1 cellular context compared by ENCODE assay signal in the genomic region with DNA sequence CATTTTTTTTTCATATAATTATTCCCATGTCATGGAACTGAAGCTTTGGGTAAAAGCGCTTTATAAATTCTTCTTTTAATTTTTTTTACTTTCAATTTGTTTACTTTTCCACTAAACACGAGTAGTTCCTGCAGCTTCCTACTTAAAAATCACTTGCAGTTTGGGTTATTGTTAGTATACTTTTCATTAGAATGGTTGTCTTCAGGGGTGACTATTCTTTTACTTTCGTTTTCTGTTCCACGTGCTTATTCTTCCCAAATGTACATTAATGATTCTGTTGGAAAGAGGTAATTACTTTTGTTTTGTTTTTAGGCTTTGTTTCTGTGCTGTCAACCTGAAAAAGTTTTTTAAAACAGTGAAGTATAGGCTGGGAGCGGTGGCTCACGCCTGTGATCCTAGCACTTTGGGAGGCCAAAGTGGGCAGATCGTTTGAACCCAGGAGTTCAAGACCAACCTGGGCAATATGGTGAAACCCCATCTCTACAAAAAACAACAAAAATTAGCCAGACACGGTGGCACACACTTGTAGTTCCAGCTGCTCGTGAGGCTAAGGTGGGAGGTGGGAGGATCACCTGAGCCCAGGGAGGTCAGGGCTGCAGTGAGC.
TF ChIP-seq lines count a peak whose summit lies in the region.

No MANE protein-coding gene starts in this region.

TF ChIP-seq in GM12878, 131 proteins besides CTCF, POLR2A, EP300 and RAD21:
- TF ChIP-seq SMARCA5 (IDR thresholded peaks at IDR 0.05) (peak; percentile 30; the same call in 1 of the 2 replicates), NR2F1 (conservative IDR thresholded peaks at IDR 0.05) (0 out of 2 replicates have a peak, but pooled peaks have one; percentile 25), NFYA (IDR thresholded peaks at IDR 0.05; ENCODE audit: borderline replicate concordance, low read depth, low read length) (no peak), RUNX3 (IDR thresholded peaks at IDR 0.05; ENCODE audit: low read length) (no peak), SMAD1 (IDR thresholded peaks at IDR 0.05; ENCODE audit: low read depth, partially characterized antibody) (no peak), ZBTB40 (IDR thresholded peaks at IDR 0.05; ENCODE audit: borderline replicate concordance) (no peak), HDGF (IDR thresholded peaks at IDR 0.05) (peak; percentile 58; the same call in 1 of the 2 replicates), BHLHE40 (IDR thresholded peaks at IDR 0.05; ENCODE audit: borderline replicate concordance in 1 of 2, low read depth in 2 of 2, low read length in 1 of 2) (peak in 1 of 2 experiments; percentile 14; a peak in 1 of 4 replicates), IKZF2 (IDR thresholded peaks at IDR 0.05) (peak; percentile 33 to 40; a peak in 2 of 4 replicates), ZBTB33 (IDR thresholded peaks at IDR 0.05) (0 out of 2 replicates have a peak, but pooled peaks have one; percentile 22), KAT2A (conservative IDR thresholded peaks at IDR 0.05; ENCODE audit: control insufficient read depth, low read depth, low read length) (no peak), MLLT1 (IDR thresholded peaks at IDR 0.05) (peak; percentile 97)
- TF ChIP-seq, protein P1, sequence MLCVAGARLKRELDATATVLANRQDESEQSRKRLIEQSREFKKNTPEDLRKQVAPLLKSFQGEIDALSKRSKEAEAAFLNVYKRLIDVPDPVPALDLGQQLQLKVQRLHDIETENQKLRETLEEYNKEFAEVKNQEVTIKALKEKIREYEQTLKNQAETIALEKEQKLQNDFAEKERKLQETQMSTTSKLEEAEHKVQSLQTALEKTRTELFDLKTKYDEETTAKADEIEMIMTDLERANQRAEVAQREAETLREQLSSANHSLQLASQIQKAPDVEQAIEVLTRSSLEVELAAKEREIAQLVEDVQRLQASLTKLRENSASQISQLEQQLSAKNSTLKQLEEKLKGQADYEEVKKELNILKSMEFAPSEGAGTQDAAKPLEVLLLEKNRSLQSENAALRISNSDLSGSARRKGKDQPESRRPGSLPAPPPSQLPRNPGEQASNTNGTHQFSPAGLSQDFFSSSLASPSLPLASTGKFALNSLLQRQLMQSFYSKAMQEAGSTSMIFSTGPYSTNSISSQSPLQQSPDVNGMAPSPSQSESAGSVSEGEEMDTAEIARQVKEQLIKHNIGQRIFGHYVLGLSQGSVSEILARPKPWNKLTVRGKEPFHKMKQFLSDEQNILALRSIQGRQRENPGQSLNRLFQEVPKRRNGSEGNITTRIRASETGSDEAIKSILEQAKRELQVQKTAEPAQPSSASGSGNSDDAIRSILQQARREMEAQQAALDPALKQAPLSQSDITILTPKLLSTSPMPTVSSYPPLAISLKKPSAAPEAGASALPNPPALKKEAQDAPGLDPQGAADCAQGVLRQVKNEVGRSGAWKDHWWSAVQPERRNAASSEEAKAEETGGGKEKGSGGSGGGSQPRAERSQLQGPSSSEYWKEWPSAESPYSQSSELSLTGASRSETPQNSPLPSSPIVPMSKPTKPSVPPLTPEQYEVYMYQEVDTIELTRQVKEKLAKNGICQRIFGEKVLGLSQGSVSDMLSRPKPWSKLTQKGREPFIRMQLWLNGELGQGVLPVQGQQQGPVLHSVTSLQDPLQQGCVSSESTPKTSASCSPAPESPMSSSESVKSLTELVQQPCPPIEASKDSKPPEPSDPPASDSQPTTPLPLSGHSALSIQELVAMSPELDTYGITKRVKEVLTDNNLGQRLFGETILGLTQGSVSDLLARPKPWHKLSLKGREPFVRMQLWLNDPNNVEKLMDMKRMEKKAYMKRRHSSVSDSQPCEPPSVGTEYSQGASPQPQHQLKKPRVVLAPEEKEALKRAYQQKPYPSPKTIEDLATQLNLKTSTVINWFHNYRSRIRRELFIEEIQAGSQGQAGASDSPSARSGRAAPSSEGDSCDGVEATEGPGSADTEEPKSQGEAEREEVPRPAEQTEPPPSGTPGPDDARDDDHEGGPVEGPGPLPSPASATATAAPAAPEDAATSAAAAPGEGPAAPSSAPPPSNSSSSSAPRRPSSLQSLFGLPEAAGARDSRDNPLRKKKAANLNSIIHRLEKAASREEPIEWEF (IDR thresholded peaks at IDR 0.05; ENCODE audit: insufficient replicate concordance, low read depth, low read length) = no peak
- TF ChIP-seq, protein P2, sequence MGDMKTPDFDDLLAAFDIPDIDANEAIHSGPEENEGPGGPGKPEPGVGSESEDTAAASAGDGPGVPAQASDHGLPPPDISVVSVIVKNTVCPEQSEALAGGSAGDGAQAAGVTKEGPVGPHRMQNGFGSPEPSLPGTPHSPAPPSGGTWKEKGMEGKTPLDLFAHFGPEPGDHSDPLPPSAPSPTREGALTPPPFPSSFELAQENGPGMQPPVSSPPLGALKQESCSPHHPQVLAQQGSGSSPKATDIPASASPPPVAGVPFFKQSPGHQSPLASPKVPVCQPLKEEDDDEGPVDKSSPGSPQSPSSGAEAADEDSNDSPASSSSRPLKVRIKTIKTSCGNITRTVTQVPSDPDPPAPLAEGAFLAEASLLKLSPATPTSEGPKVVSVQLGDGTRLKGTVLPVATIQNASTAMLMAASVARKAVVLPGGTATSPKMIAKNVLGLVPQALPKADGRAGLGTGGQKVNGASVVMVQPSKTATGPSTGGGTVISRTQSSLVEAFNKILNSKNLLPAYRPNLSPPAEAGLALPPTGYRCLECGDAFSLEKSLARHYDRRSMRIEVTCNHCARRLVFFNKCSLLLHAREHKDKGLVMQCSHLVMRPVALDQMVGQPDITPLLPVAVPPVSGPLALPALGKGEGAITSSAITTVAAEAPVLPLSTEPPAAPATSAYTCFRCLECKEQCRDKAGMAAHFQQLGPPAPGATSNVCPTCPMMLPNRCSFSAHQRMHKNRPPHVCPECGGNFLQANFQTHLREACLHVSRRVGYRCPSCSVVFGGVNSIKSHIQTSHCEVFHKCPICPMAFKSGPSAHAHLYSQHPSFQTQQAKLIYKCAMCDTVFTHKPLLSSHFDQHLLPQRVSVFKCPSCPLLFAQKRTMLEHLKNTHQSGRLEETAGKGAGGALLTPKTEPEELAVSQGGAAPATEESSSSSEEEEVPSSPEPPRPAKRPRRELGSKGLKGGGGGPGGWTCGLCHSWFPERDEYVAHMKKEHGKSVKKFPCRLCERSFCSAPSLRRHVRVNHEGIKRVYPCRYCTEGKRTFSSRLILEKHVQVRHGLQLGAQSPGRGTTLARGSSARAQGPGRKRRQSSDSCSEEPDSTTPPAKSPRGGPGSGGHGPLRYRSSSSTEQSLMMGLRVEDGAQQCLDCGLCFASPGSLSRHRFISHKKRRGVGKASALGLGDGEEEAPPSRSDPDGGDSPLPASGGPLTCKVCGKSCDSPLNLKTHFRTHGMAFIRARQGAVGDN (IDR thresholded peaks at IDR 0.05) = 0 out of 2 replicates have a peak, but pooled peaks have one; percentile 45
